In genomic region chr4:15162465-15163283, GRCh38 we compare ENCODE assay signal across 9 cellular contexts.
DNase-seq lines count a peak whose midpoint lies in the region; ATAC-seq, FAIRE-seq and TF ChIP-seq lines count a peak whose summit lies in the region.
"Had no signal": no experiment of that assay in that cellular context is flagged by ENCODE, and none has a peak within 500 bp of the region (broad histone marks: within the 10 kb centered on the region; RNA-seq: fewer than 3 reads in every experiment).

No MANE protein-coding gene starts in this region.

- H4K5ac ChIP-seq in IMR-90 (ENCODE audit: low read depth, low read length) = no peak overlapping the region

- no CpG with 5 or more reads among the region's 2 CpGs for WGBS in IMR-90 (ENCODE audit: extremely low coverage in 2 of 2, insufficient read length in 1 of 2), 2 experiments
- 9 to 11% methylated on average over 2 of the region's 2 CpGs for WGBS in lung, 2 donors

- DNase-seq in GM13977 (ENCODE audit: low spot score) (peak; percentile 40), IMR-90 (peak; percentile 53), ascending aorta (ENCODE audit: low spot score in 2 of 2) (no peak), lung (ENCODE audit: low spot score) (no peak), hypothalamus (lab: John Stamatoyannopoulos, UW) (no peak), COR-L47 (lab: John Stamatoyannopoulos, UW) (no peak), GM12892 (ENCODE audit: insufficient read length) (no peak)

- no peak overlapping the region for H3K18ac ChIP-seq in IMR-90 (ENCODE audit: low read depth, low read length)

- no peaks in the 10 kb centered on the region for H4K20me1 ChIP-seq in IMR-90 (ENCODE audit: insufficient read depth, low read length)

- H4K8ac ChIP-seq in IMR-90 (ENCODE audit: low read depth in 2 of 2, low read length in 2 of 2) = no peak overlapping the region

- H4K91ac ChIP-seq in IMR-90 (ENCODE audit: insufficient read depth, low read depth, low read length) = no peak overlapping the region

- no peak overlapping the region for H3K4me3 ChIP-seq in IMR-90 (ENCODE audit: insufficient read depth, low read depth, low read length)
- no peak overlapping the region for H3K4me3 ChIP-seq in ascending aorta
- H3K4me3 ChIP-seq in lung = no peak overlapping the region

- peak; percentile 54 for TF ChIP-seq RAD21 in IMR-90 (IDR thresholded peaks at IDR 0.05; ENCODE audit: low read length)

- H3K36me3 ChIP-seq in IMR-90 (ENCODE audit: control insufficient read depth, insufficient read depth, low read length) (no peaks in the 10 kb centered on the region), ascending aorta (no peaks in the 10 kb centered on the region), lung (ENCODE audit: control insufficient read depth in 2 of 2, insufficient read depth in 2 of 2, low read length in 2 of 2) (no peaks in the 10 kb centered on the region)

- in situ Hi-C loops in GM13977 (cut with MboI; ENCODE audit: low pct_unique_long_range_greater_than_20kb, low sequenced_read_pairs, unreplicated experiment) (loop anchor here (25.0 kb wide), 1 partner anchor 1500 kb away; no protein-coding TSS in a partner anchor), IMR-90 (cut with MboI; ENCODE audit: low sequenced_read_pairs) (loop anchor here (10.0 kb wide), 1 partner anchor 1508 kb away; no protein-coding TSS in a partner anchor)

- TF ChIP-seq POLR2A in IMR-90 (IDR thresholded peaks at IDR 0.05; ENCODE audit: low read depth, low read length) (no peak), GM12892 (IDR thresholded peaks at IDR 0.05; ENCODE audit: low read depth, low read length) (no peak)

- ATAC-seq in IMR-90 (ENCODE audit: low read depth) (peak; percentile 54), lung (ENCODE audit: insufficient read depth, low FRiP score) (no peak), HG03354 (IDR thresholded peaks at IDR 0.05; ENCODE audit: poor library complexity, severe bottlenecking, unreplicated experiment) (no peak)
- ATAC-seq: naive thymus-derived CD8-positive, alpha-beta T cell had no signal

- H2BK120ac ChIP-seq in IMR-90 (ENCODE audit: low read depth, low read length) = no peak overlapping the region

- H3K4ac ChIP-seq in IMR-90 (ENCODE audit: low read depth, low read length) = no peak overlapping the region

- H2BK20ac ChIP-seq in IMR-90 (ENCODE audit: low read depth, low read length) = no peak overlapping the region

- no TSS peak for BruUV-seq in IMR-90 (replicated peaks; lab: Mats Ljungman, UMichigan)

- peaks cover 2% of the 10 kb centered on the region; the same call in 1 of the 2 replicates for H3K4me1 ChIP-seq in IMR-90 (ENCODE audit: control insufficient read depth, insufficient read depth, low read length)
- no peaks in the 10 kb centered on the region for H3K4me1 ChIP-seq in ascending aorta
- no peaks in the 10 kb centered on the region for H3K4me1 ChIP-seq in lung (ENCODE audit: control insufficient read depth in 2 of 2, insufficient read depth in 2 of 2, low read length in 2 of 2)

- dilution Hi-C loops in IMR-90 (cut with HindIII; ENCODE audit: low sequenced_read_pairs, unreplicated experiment) = no loop called here

- no peak overlapping the region for H2AK5ac ChIP-seq in IMR-90 (ENCODE audit: low read depth, low read length)

- H3K9ac ChIP-seq in IMR-90 (ENCODE audit: low read depth, low read length) = no peak overlapping the region

- no peak overlapping the region for H2BK15ac ChIP-seq in IMR-90 (ENCODE audit: low read depth, low read length)

- intact Hi-C loops in IMR-90 (cut with micrococcal nuclease) (loop anchor here (2.0 to 5.0 kb wide), 2 partner anchors 160 to 1510 kb away; partner anchors contain the start of gene CPEB2), ascending aorta (cut with DNase I) (loop anchor here (5.0 kb wide), 1 partner anchor 160 kb away; the partner anchor contains the start of gene CPEB2)

- no peak overlapping the region for H3K23ac ChIP-seq in IMR-90 (ENCODE audit: low read depth, low read length)

- H3K27me3 ChIP-seq in IMR-90 (ENCODE audit: control insufficient read depth, insufficient read depth, low read length) (peaks cover 3% of the 10 kb centered on the region), ascending aorta (no peaks in the 10 kb centered on the region), lung (ENCODE audit: control insufficient read depth, insufficient read depth) (no peaks in the 10 kb centered on the region)

- FAIRE-seq in GM12892 (lab: Jason Lieb, UNC) = no peak

- no peaks in the 10 kb centered on the region for H3K9me1 ChIP-seq in IMR-90 (ENCODE audit: insufficient read depth, low read length)

- H3K9me3 ChIP-seq in IMR-90 (ENCODE audit: control insufficient read depth, insufficient read depth, low read length) (no peaks in the 10 kb centered on the region), ascending aorta (no peaks in the 10 kb centered on the region), lung (ENCODE audit: control insufficient read depth in 2 of 2, insufficient read depth in 1 of 2, low read length in 1 of 2) (no peaks in the 10 kb centered on the region)

- POLR2A ChIA-PET in IMR-90 (lab: Charles Lee; ENCODE audit: unreplicated experiment) = no interaction called here

- H3K79me1 ChIP-seq in IMR-90 (ENCODE audit: low read depth in 1 of 2, low read length in 2 of 2) = no peaks in the 10 kb centered on the region

- H3K27ac ChIP-seq in IMR-90 (ENCODE audit: insufficient read depth, low read length) (no peak overlapping the region), ascending aorta (no peak overlapping the region), lung (ENCODE audit: low read depth in 1 of 2, low read length in 1 of 2) (no peak overlapping the region)

- H2AFZ ChIP-seq in IMR-90 (replicated peaks; ENCODE audit: low read length, poor library complexity) = no peak overlapping the region

- no peak overlapping the region for H3K56ac ChIP-seq in IMR-90 (ENCODE audit: extremely low read depth, insufficient read depth, low read length)

- TF ChIP-seq CTCF in GM13977 (IDR thresholded peaks at IDR 0.05; ENCODE audit: extremely low read depth, insufficient read depth, missing control alignments) (peak; percentile 52), IMR-90 (conservative IDR thresholded peaks at IDR 0.05; ENCODE audit: low read depth, low read length) (peak; percentile 55), ascending aorta (IDR thresholded peaks at IDR 0.05) (peak in 2 of 3 experiments; percentile 11 to 39), lung (IDR thresholded peaks at IDR 0.05; ENCODE audit: control extremely low read depth, extremely low read depth) (peak; percentile 2)

- CTCF ChIA-PET in IMR-90 (lab: Yijun Ruan, JAX) = interaction anchor here (0.5 to 1.3 kb wide), 3 partner anchors 35 to 1509 kb away, joined by 3 to 4 read pairs (median 3); no protein-coding TSS in a partner anchor

- no peak overlapping the region for H3K4me2 ChIP-seq in IMR-90 (ENCODE audit: low read depth, low read length)

- H3K14ac ChIP-seq in IMR-90 (replicated peaks; ENCODE audit: low read depth, low read length) = no peak overlapping the region

- H2AK9ac ChIP-seq in IMR-90 (replicated peaks; ENCODE audit: low read depth, low read length, poor library complexity) = no peak overlapping the region

- H2BK5ac ChIP-seq in IMR-90 (ENCODE audit: low read depth, low read length, poor library complexity, severe bottlenecking) = no peak overlapping the region

TF ChIP-seq in IMR-90, 13 proteins besides CTCF, POLR2A, EP300 and RAD21:
- TF ChIP-seq SMC3 (IDR thresholded peaks at IDR 0.05; ENCODE audit: low read depth, low read length) (peak; percentile 41), MXI1 (IDR thresholded peaks at IDR 0.05; ENCODE audit: borderline replicate concordance, low read depth, low read length) (no peak), MAZ (IDR thresholded peaks at IDR 0.05; ENCODE audit: borderline replicate concordance, low read depth, low read length) (no peak)
- TF ChIP-seq, protein P1, sequence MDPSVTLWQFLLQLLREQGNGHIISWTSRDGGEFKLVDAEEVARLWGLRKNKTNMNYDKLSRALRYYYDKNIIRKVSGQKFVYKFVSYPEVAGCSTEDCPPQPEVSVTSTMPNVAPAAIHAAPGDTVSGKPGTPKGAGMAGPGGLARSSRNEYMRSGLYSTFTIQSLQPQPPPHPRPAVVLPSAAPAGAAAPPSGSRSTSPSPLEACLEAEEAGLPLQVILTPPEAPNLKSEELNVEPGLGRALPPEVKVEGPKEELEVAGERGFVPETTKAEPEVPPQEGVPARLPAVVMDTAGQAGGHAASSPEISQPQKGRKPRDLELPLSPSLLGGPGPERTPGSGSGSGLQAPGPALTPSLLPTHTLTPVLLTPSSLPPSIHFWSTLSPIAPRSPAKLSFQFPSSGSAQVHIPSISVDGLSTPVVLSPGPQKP (IDR thresholded peaks at IDR 0.05; ENCODE audit: borderline replicate concordance, low read depth, low read length) = no peak

Comparison
In these comparisons a context has a peak if more than half of its experiments do, and no peak if none do; other contexts are left out.
1. DNase-seq: peak in GM13977 (single experiment) and IMR-90 (single experiment); none in ascending aorta (0 of 2), lung (single experiment), hypothalamus (0 of 51), COR-L47 (single experiment) and GM12892 (single experiment).
2. CTCF ChIP-seq: peak in every context shown above with its lines; median percentile 55 in IMR-90; 52 in GM13977; 25 in ascending aorta; 2 in lung.